ENCODE assay signal across 17 cellular contexts in the genomic region with DNA sequence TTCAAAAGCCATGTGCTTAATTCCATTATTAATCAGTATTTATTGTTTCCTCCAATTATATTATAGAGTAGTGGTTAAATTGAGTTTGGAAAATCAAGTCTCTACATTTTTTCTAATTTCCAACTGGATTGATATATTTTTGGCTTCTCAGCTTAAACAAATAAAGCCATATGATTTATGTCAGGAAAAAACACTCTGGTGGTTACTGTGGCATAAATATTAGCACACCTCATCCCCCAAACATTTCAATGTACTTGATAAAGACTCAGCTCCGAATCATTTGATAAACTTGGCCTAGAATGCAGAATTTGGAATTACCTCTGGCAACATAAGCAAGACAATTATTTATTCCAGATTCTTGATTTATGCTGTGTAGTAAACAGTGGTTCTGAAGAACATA.
"Had no signal": no experiment of that assay in that cellular context is flagged by ENCODE, and none has a peak within 500 bp of the region (broad histone marks: within the 10 kb centered on the region; RNA-seq: fewer than 3 reads in every experiment).

No MANE protein-coding gene starts in this region.

- H3K9me3 Mint-ChIP-seq: nephron had no signal

- DNase-seq: activated CD4-positive, alpha-beta T cell treated with anti-CD3 and anti-CD28 coated beads for 4 hours; activated CD8-positive, alpha-beta memory T cell treated with anti-CD3 and anti-CD28 coated beads for 24 hours; activated naive CD4-positive, alpha-beta T cell treated with anti-CD3 and anti-CD28 coated beads, Interleukin-2, amount 50 U/mL, for 16 hours; amniotic stem cell; dorsolateral prefrontal cortex; gastrocnemius medialis; left lung; stimulated activated CD4-positive, alpha-beta T cell treated with anti-CD3 and anti-CD28 coated beads, Interleukin-12 subunit alpha, Interleukin-12 subunit beta, amount 100 ng/mL, for 4 hours; stimulated activated naive CD4-positive, alpha-beta T cell; substantia nigra; T-cell; trophoblast cell had no signal

- H3K27me3 ChIP-seq: breast epithelium, dorsolateral prefrontal cortex, gastrocnemius medialis, left lung had no signal

- H3K27ac ChIP-seq: breast epithelium, dorsolateral prefrontal cortex, gastrocnemius medialis, left lung had no signal

- H3K4me1 Mint-ChIP-seq: memory B cell, nephron, T-cell had no signal

- H3K36me3 Mint-ChIP-seq: memory B cell, T-cell had no signal

- ATAC-seq: gastrocnemius medialis, left lung, sciatic nerve, T-cell had no signal

- H3K9me3 ChIP-seq: breast epithelium, gastrocnemius medialis, left lung had no signal

- H3K4me3 Mint-ChIP-seq: memory B cell, nephron, T-cell had no signal

- FAIRE-seq: keratinocyte had no signal

- H3K4me1 ChIP-seq: breast epithelium, gastrocnemius medialis, left lung had no signal

- H3K36me3 ChIP-seq: breast epithelium, gastrocnemius medialis, left lung had no signal

- H3K27ac Mint-ChIP-seq: memory B cell, nephron, T-cell had no signal

- H3K27me3 Mint-ChIP-seq: memory B cell, T-cell had no signal

- H3K4me3 ChIP-seq: breast epithelium, dorsolateral prefrontal cortex, gastrocnemius medialis, left lung had no signal
